Comparison of ENCODE assay signal across 1 cellular context in the genomic region with DNA sequence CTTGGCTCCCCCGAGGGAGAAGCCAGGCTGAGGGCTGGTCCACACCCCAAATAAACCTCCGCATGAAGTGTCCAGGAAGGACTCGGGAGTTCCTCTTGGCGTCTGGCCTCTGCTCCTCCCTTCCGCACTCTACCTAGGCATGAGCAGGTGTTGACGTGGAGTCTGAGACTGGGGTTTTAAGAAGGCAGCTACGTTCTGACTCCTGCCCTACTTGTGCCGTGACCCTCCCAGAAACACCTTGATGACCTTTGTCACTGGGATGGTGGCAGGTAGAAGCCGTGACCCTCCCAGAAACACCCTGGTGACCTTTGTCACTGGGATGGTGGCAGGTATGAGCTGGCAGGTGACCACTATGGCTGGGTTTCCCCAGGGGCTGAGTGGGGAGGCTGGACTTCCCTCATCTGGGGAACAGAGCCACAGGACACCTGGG.
TF ChIP-seq lines count a peak whose summit lies in the region.

No MANE protein-coding gene starts in this region.

TF ChIP-seq in HepG2, 621 proteins besides CTCF, POLR2A, EP300 and RAD21 (continued from another document):
- TF ChIP-seq ZNF737 (CRISPR knock-in tag; IDR thresholded peaks at IDR 0.05; ENCODE audit: borderline replicate concordance) (no peak), POLR2AphosphoS5 (IDR thresholded peaks at IDR 0.05; ENCODE audit: low read depth, low read length) (peak; percentile 56; the same call in 1 of the 2 replicates), ZNF446 (CRISPR knock-in tag; IDR thresholded peaks at IDR 0.05) (no peak), TBL1XR1 (IDR thresholded peaks at IDR 0.05; ENCODE audit: borderline replicate concordance, low read length, partially characterized antibody) (no peak), DNMT3B (CRISPR knock-in tag; conservative IDR thresholded peaks at IDR 0.05) (no peak), GTF3A (CRISPR knock-in tag; conservative IDR thresholded peaks at IDR 0.05) (no peak), PAF1 (CRISPR knock-in tag; IDR thresholded peaks at IDR 0.05) (peak; percentile 76; the same call in 1 of the 2 replicates), CCDC6 (CRISPR knock-in tag; IDR thresholded peaks at IDR 0.05) (no peak), ZNF7 (CRISPR knock-in tag; IDR thresholded peaks at IDR 0.05) (no peak), ONECUT2 (CRISPR knock-in tag; IDR thresholded peaks at IDR 0.05) (no peak), HNF4A (CRISPR knock-in tag; IDR thresholded peaks at IDR 0.05) (0 out of 2 replicates have a peak, but pooled peaks have one; percentile 14), NR2C2 (CRISPR knock-in tag; IDR thresholded peaks at IDR 0.05; ENCODE audit: borderline replicate concordance) (0 out of 2 replicates have a peak, but pooled peaks have one; percentile 20), ZNF607 (CRISPR knock-in tag; IDR thresholded peaks at IDR 0.05; ENCODE audit: borderline replicate concordance) (no peak), ZNF451 (CRISPR knock-in tag; IDR thresholded peaks at IDR 0.05) (no peak), NFRKB (IDR thresholded peaks at IDR 0.05) (no peak), ZNF549 (CRISPR knock-in tag; IDR thresholded peaks at IDR 0.05) (no peak), ZC3H13 (CRISPR knock-in tag; IDR thresholded peaks at IDR 0.05) (peak; percentile 96), MED8 (CRISPR knock-in tag; IDR thresholded peaks at IDR 0.05; ENCODE audit: insufficient replicate concordance) (no peak), HOXA7 (CRISPR knock-in tag; IDR thresholded peaks at IDR 0.05) (no peak), POLR2G (IDR thresholded peaks at IDR 0.05; ENCODE audit: low read depth, low read length) (peak; percentile 69), MBNL3 (CRISPR knock-in tag; conservative IDR thresholded peaks at IDR 0.05) (no peak), LCORL (IDR thresholded peaks at IDR 0.05) (no peak), LCORL (CRISPR knock-in tag; IDR thresholded peaks at IDR 0.05) (no peak), NFIC (IDR thresholded peaks at IDR 0.05; ENCODE audit: low read length) (no peak), ZNF570 (CRISPR knock-in tag; IDR thresholded peaks at IDR 0.05; ENCODE audit: borderline replicate concordance) (no peak)
- TF ChIP-seq, protein P1, sequence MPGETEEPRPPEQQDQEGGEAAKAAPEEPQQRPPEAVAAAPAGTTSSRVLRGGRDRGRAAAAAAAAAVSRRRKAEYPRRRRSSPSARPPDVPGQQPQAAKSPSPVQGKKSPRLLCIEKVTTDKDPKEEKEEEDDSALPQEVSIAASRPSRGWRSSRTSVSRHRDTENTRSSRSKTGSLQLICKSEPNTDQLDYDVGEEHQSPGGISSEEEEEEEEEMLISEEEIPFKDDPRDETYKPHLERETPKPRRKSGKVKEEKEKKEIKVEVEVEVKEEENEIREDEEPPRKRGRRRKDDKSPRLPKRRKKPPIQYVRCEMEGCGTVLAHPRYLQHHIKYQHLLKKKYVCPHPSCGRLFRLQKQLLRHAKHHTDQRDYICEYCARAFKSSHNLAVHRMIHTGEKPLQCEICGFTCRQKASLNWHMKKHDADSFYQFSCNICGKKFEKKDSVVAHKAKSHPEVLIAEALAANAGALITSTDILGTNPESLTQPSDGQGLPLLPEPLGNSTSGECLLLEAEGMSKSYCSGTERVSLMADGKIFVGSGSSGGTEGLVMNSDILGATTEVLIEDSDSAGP (CRISPR knock-in tag; IDR thresholded peaks at IDR 0.05; ENCODE audit: borderline replicate concordance), result no peak
- TF ChIP-seq, protein P2, sequence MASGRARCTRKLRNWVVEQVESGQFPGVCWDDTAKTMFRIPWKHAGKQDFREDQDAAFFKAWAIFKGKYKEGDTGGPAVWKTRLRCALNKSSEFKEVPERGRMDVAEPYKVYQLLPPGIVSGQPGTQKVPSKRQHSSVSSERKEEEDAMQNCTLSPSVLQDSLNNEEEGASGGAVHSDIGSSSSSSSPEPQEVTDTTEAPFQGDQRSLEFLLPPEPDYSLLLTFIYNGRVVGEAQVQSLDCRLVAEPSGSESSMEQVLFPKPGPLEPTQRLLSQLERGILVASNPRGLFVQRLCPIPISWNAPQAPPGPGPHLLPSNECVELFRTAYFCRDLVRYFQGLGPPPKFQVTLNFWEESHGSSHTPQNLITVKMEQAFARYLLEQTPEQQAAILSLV (CRISPR knock-in tag; IDR thresholded peaks at IDR 0.05; ENCODE audit: borderline replicate concordance), result no peak
- TF ChIP-seq, protein P3, sequence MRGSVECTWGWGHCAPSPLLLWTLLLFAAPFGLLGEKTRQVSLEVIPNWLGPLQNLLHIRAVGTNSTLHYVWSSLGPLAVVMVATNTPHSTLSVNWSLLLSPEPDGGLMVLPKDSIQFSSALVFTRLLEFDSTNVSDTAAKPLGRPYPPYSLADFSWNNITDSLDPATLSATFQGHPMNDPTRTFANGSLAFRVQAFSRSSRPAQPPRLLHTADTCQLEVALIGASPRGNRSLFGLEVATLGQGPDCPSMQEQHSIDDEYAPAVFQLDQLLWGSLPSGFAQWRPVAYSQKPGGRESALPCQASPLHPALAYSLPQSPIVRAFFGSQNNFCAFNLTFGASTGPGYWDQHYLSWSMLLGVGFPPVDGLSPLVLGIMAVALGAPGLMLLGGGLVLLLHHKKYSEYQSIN (CRISPR knock-in tag; IDR thresholded peaks at IDR 0.05; ENCODE audit: borderline replicate concordance), result no peak
- TF ChIP-seq, protein P4, sequence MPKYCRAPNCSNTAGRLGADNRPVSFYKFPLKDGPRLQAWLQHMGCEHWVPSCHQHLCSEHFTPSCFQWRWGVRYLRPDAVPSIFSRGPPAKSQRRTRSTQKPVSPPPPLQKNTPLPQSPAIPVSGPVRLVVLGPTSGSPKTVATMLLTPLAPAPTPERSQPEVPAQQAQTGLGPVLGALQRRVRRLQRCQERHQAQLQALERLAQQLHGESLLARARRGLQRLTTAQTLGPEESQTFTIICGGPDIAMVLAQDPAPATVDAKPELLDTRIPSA (CRISPR knock-in tag; IDR thresholded peaks at IDR 0.05; ENCODE audit: borderline replicate concordance), result no peak
- TF ChIP-seq, protein P5, sequence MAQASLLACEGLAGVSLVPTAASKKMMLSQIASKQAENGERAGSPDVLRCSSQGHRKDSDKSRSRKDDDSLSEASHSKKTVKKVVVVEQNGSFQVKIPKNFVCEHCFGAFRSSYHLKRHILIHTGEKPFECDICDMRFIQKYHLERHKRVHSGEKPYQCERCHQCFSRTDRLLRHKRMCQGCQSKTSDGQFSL (CRISPR knock-in tag; IDR thresholded peaks at IDR 0.05), result no peak
- TF ChIP-seq, protein P6, sequence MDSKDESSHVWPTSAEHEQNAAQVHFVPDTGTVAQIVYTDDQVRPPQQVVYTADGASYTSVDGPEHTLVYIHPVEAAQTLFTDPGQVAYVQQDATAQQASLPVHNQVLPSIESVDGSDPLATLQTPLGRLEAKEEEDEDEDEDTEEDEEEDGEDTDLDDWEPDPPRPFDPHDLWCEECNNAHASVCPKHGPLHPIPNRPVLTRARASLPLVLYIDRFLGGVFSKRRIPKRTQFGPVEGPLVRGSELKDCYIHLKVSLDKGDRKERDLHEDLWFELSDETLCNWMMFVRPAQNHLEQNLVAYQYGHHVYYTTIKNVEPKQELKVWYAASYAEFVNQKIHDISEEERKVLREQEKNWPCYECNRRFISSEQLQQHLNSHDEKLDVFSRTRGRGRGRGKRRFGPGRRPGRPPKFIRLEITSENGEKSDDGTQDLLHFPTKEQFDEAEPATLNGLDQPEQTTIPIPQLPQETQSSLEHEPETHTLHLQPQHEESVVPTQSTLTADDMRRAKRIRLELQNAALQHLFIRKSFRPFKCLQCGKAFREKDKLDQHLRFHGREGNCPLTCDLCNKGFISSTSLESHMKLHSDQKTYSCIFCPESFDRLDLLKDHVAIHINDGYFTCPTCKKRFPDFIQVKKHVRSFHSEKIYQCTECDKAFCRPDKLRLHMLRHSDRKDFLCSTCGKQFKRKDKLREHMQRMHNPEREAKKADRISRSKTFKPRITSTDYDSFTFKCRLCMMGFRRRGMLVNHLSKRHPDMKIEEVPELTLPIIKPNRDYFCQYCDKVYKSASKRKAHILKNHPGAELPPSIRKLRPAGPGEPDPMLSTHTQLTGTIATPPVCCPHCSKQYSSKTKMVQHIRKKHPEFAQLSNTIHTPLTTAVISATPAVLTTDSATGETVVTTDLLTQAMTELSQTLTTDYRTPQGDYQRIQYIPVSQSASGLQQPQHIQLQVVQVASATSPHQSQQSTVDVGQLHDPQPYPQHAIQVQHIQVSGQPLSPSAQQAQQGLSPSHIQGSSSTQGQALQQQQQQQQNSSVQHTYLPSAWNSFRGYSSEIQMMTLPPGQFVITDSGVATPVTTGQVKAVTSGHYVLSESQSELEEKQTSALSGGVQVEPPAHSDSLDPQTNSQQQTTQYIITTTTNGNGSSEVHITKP (CRISPR knock-in tag; IDR thresholded peaks at IDR 0.05; ENCODE audit: low read depth), result no peak
